ENCODE assay signal across 9 cellular contexts in the genomic region with DNA sequence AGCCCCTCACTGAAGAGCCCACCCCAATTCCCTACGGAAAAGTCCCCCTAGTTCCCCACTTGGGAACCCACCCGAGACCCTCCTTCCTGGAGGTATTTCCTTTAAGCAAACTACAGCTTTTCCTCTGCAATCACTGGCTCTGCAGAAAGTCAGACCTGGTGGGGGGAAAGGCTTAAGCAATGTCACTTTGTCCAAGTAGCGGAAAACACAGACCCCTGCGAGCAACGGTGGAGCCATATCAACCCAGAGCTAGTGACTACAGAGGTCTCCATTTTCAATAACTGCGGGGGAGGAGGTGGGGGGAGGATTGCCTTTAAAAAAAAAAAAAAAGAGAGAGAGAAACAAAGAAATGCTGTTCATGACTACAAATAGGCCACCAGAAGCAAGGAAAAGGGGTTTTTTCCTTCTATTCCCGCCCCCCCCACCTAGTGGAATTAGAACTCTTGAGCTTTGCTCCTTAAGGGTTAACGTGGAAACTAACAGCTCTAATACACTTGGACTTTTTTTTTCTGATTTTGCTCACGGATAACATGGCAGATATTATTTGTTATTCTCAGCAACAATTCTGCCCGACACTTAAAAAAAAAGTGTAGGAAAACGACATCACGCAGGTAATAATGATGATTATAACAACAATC. TPM values are rescaled to one million over a fixed set of nuclear protein-coding genes. Genes with fewer than 3 reads are reported as not detected.
DNase-seq lines count a peak whose midpoint lies in the region; ATAC-seq, FAIRE-seq and TF ChIP-seq lines count a peak whose summit lies in the region.
"Had no signal": no experiment of that assay in that cellular context is flagged by ENCODE, and none has a peak within 500 bp of the region (broad histone marks: within the 10 kb centered on the region; RNA-seq: fewer than 3 reads in every experiment).

No MANE protein-coding gene starts in this region.

- H3K36me3 ChIP-seq in cardiac muscle cell (no peaks in the 10 kb centered on the region), mesodermal cell (ENCODE audit: control insufficient read depth, insufficient read depth, low read length) (no peaks in the 10 kb centered on the region), upper lobe of left lung (no peaks in the 10 kb centered on the region)

- H3K9me3 ChIP-seq in cardiac muscle cell (ENCODE audit: low read depth) = no peaks in the 10 kb centered on the region
- H3K9me3 ChIP-seq in mesodermal cell (ENCODE audit: control insufficient read depth, low read length) = no peaks in the 10 kb centered on the region
- no peaks in the 10 kb centered on the region for H3K9me3 ChIP-seq in upper lobe of left lung

- TF ChIP-seq CTCF in cardiac muscle cell (IDR thresholded peaks at IDR 0.05; ENCODE audit: low read depth, low read length) = no peak
- TF ChIP-seq CTCF in choroid plexus epithelial cell (conservative IDR thresholded peaks at IDR 0.05; ENCODE audit: low read depth, low read length) = no peak
- TF ChIP-seq CTCF in upper lobe of left lung (IDR thresholded peaks at IDR 0.05) = no peak

- no peak for TF ChIP-seq EP300 in upper lobe of left lung (IDR thresholded peaks at IDR 0.05)

- H3K27me3 ChIP-seq in cardiac muscle cell (no peaks in the 10 kb centered on the region), upper lobe of left lung (peaks cover 0 to 7% (median 0%) of the 10 kb centered on the region in 4 donors)

- DNase-seq in cardiac muscle cell (ENCODE audit: low read depth in 1 of 2, low spot score in 1 of 2) (no peak), Right ventricle myocardium inferior (ENCODE audit: missing footprints) (no peak), choroid plexus epithelial cell (ENCODE audit: low read depth) (no peak), upper lobe of left lung (no peak), GM12892 (ENCODE audit: insufficient read length) (no peak)

- ATAC-seq in Right ventricle myocardium inferior = no peak
- ATAC-seq in upper lobe of left lung (ENCODE audit: low FRiP score in 2 of 2) = no peak
- no peak for ATAC-seq in GM18861 (IDR thresholded peaks at IDR 0.05; ENCODE audit: unreplicated experiment)
- ATAC-seq in HG03108 (IDR thresholded peaks at IDR 0.05; ENCODE audit: unreplicated experiment) = no peak

- TF ChIP-seq POLR2A in upper lobe of left lung (IDR thresholded peaks at IDR 0.05) = no peak
- no peak for TF ChIP-seq POLR2A in GM12892 (IDR thresholded peaks at IDR 0.05; ENCODE audit: low read depth, low read length)

- H3K4me3 ChIP-seq in cardiac muscle cell (peak overlapping the region; percentile 22), choroid plexus epithelial cell (ENCODE audit: low read depth, low read length) (peak overlapping the region; percentile 60), mesodermal cell (ENCODE audit: extremely low read depth, insufficient read depth, low read length, poor library complexity, severe bottlenecking) (peak overlapping the region; percentile 45), upper lobe of left lung (peak overlapping the region in 3 of 4 donors; percentile 25 to 48 (median 41))

- no peak for FAIRE-seq in GM12892 (lab: Jason Lieb, UNC)
- FAIRE-seq: endometrium had no signal

- H3K4me1 ChIP-seq in cardiac muscle cell (ENCODE audit: low read depth) (peaks cover 23% of the 10 kb centered on the region), mesodermal cell (ENCODE audit: control insufficient read depth, insufficient read depth, low read length, poor library complexity, severe bottlenecking) (peaks cover 4% of the 10 kb centered on the region), upper lobe of left lung (peaks cover 11 to 17% (median 16%) of the 10 kb centered on the region in 4 donors)

- WGBS in mesodermal cell (ENCODE audit: insufficient coverage in 2 of 2), 2 experiments = 24 to 34% methylated on average over 3 to 5 of the region's 12 CpGs
- whole genome bisulfite sequencing in upper lobe of left lung, 2 donors = 39 to 43% methylated on average over 12 of the region's 12 CpGs

- intact Hi-C loops in Right ventricle myocardium inferior (cut with DNase I) = no loop called here

- H3K27ac ChIP-seq in cardiac muscle cell (peak overlapping the region; percentile 32), mesodermal cell (ENCODE audit: low read depth, low read length, severe bottlenecking) (peak overlapping the region; percentile 66), upper lobe of left lung (peak overlapping the region in 2 of 4 donors; percentile 47 to 51)

RNA-seq across cellular contexts. Expression of gene FRZB, which starts 1.1 kb away (rescaled TPM):
- total RNA-seq in cardiac muscle cell (9.6 and 12.3 TPM in 2 replicates), Right ventricle myocardium inferior (1.3 TPM), upper lobe of left lung (1 to 10 TPM in 4 of 6 donors, under 1 TPM in 1, not detected in 1; 0.39 to 5.7 (median 3.3) TPM)
- polyA plus RNA-seq in cardiac muscle cell = 23.9 and 26.6 TPM in 2 replicates
- 14.1 TPM for polyA plus RNA-seq in mesodermal cell (2013, experiment 1 of 2)
- 16.1 TPM for polyA plus RNA-seq in mesodermal cell (2013, experiment 2 of 2)
- polyA plus RNA-seq in GM12892 (2012; ENCODE audit: missing spikeins) = not detected
